6 cellular contexts compared by ENCODE assay signal in the genomic region with DNA sequence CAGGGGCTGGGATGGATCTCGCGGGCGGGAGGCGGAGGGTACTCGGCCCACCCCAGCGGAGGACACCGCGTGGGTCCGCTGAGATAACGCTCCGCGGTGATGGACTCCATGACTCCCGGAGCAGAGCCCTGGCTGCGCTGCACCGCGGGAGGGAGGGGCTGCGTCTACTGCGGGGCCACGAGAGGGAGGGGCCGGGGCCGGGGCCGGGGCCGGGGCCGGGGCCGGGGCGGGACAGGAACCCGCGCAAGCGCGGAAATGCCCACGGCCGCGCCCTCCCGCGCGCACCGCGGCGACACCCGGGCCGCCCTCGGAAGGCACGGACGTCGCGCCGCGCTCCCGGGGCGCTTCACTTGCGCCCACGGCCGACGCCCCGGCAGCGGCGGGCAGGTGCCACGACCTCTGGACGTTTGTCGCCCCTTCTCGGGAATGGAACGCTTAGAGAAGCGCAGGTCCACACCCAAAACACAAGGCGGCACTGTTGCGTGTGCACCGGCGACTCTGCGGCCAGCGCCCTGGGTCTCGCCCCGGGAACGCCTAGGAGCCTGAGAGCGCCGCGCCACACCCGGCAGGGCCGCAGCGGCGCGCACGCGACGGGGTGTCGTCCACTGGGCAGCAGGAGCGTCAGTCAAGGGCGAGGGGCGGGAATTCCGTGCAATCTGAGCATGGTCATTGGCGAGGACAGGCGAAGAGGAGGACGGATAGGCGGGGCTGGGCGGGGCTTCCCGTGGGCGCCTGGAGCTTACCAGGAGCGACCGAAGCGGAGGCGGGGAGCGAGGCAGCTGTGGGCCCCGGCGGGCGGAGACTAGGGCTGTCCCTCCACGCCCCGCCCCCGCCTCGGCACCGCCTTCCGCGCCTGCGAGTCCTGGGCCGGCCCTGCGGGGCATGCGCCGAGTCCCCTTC. TPM values are rescaled to one million over a fixed set of nuclear protein-coding genes. Genes with fewer than 3 reads are reported as not detected.
A peak's percentile ranks its signal among the peaks of the same experiment; 100 is the strongest.
DNase-seq lines count a peak whose midpoint lies in the region; ATAC-seq and TF ChIP-seq lines count a peak whose summit lies in the region.
"Not testable (repeated sequence)": the region's sequence is repeated elsewhere in the genome, so short reads cannot be mapped to it uniquely, and the experiment has no call there.

No MANE protein-coding gene starts in this region.

- H3K27ac Mint-ChIP-seq in stimulated activated naive CD8-positive, alpha-beta T cell treated with anti-CD3 and anti-CD28 coated beads, Interleukin-15, amount 100 ng/mL, for 72 hours: not testable (repeated sequence)

- intact Hi-C loops in left ventricle myocardium superior (cut with micrococcal nuclease): not testable (repeated sequence)

- H3K9me3 ChIP-seq in WERI-Rb-1 (ENCODE audit: severe bottlenecking): not testable (repeated sequence)

- not testable (repeated sequence) for H3K9me3 Mint-ChIP-seq in stimulated activated naive CD8-positive, alpha-beta T cell treated with anti-CD3 and anti-CD28 coated beads, Interleukin-15, amount 100 ng/mL, for 72 hours

- DNase-seq in WERI-Rb-1: peak; percentile 20
- DNase-seq in left ventricle myocardium superior; stimulated activated naive CD8-positive, alpha-beta T cell treated with anti-CD3 and anti-CD28 coated beads, Interleukin-15, amount 100 ng/mL, for 72 hours: not testable (repeated sequence)

- H3K4me1 Mint-ChIP-seq in stimulated activated naive CD8-positive, alpha-beta T cell treated with anti-CD3 and anti-CD28 coated beads, Interleukin-15, amount 100 ng/mL, for 72 hours: not testable (repeated sequence)

- TF ChIP-seq CTCF in WERI-Rb-1 (IDR thresholded peaks at IDR 0.05; ENCODE audit: low read depth, low read length): not testable (repeated sequence)

- H3K4me3 Mint-ChIP-seq in stimulated activated naive CD8-positive, alpha-beta T cell treated with anti-CD3 and anti-CD28 coated beads, Interleukin-15, amount 100 ng/mL, for 72 hours: not testable (repeated sequence)

- ATAC-seq in GM18868 (IDR thresholded peaks at IDR 0.05; ENCODE audit: unreplicated experiment): peak; percentile 77
- peak; percentile 67 for ATAC-seq in GM21723 (IDR thresholded peaks at IDR 0.05; ENCODE audit: unreplicated experiment)
- peak; percentile 68 for ATAC-seq in HG03097 (IDR thresholded peaks at IDR 0.05; ENCODE audit: low FRiP score, unreplicated experiment)
- peak; percentile 86 for ATAC-seq in left ventricle myocardium superior
- ATAC-seq in stimulated activated naive CD8-positive, alpha-beta T cell treated with anti-CD3 and anti-CD28 coated beads, Interleukin-15, amount 100 ng/mL, for 72 hours: peak; percentile 76

- H3K36me3 ChIP-seq in WERI-Rb-1: not testable (repeated sequence)

- H3K4me3 ChIP-seq in WERI-Rb-1 (ENCODE audit: low read depth, low read length): not testable (repeated sequence)

- H3K27me3 ChIP-seq in WERI-Rb-1 (ENCODE audit: insufficient read depth, low read depth, severe bottlenecking): not testable (repeated sequence)

- H3K27ac ChIP-seq in WERI-Rb-1: not testable (repeated sequence)

- not testable (repeated sequence) for H3K27me3 Mint-ChIP-seq in stimulated activated naive CD8-positive, alpha-beta T cell treated with anti-CD3 and anti-CD28 coated beads, Interleukin-15, amount 100 ng/mL, for 72 hours

RNA-seq across cellular contexts. Expression of gene FLNA, which starts 32.8 kb away (rescaled TPM):
- total RNA-seq in left ventricle myocardium superior: 228 TPM

RNA-seq across cellular contexts. Expression of gene EMD, which starts 37.4 kb away (rescaled TPM):
- total RNA-seq in left ventricle myocardium superior: 51.3 TPM

RNA-seq across cellular contexts. Expression of gene TKTL1, which starts 46.1 kb away (rescaled TPM):
- total RNA-seq in left ventricle myocardium superior: 18.0 TPM

RNA-seq across cellular contexts. Expression of gene TEX28, which starts 46.7 kb away (rescaled TPM):
- not detected for total RNA-seq in left ventricle myocardium superior

RNA-seq across cellular contexts. Expression of gene RPL10, which starts 56.5 kb away (rescaled TPM):
- total RNA-seq in left ventricle myocardium superior: 1,898 TPM
